ENCODE assay signal across 22 cellular contexts in the genomic region with DNA sequence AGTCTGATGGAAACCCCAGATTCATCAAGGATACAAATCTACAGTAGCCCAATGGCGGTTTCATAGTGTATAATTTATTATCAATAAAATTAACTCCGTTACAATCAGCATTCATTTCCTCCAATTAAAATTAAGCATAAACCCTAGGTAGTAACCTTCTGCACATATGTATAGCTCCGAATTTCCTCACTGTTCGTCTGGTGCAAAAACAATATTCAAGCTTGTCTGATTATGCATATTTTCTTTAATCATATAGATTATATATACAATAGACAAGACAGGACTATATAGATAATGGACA. TPM values are rescaled to one million over a fixed set of nuclear protein-coding genes. Genes with fewer than 3 reads are reported as not detected.
DNase-seq lines count a peak whose midpoint lies in the region; TF ChIP-seq lines count a peak whose summit lies in the region.
"Had no signal": no experiment of that assay in that cellular context is flagged by ENCODE, and none has a peak within 500 bp of the region (broad histone marks: within the 10 kb centered on the region; RNA-seq: fewer than 3 reads in every experiment).

No MANE protein-coding gene starts in this region.

- H3K9me3 ChIP-seq in endodermal cell (ENCODE audit: control insufficient read depth, low read length) (peaks cover 19% of the 10 kb centered on the region), spleen (peaks cover 0 to 15% (median 0%) of the 10 kb centered on the region in 8 donors)
- H3K9me3 ChIP-seq: A549, esophagus muscularis mucosa, heart right ventricle, pancreas had no signal

- H3K27ac ChIP-seq in endodermal cell (ENCODE audit: low read depth, low read length), result peak overlapping the region; percentile 38
- no peak overlapping the region for H3K27ac ChIP-seq in spleen
- H3K27ac ChIP-seq: A549, esophagus muscularis mucosa, heart right ventricle, pancreas had no signal

- H3K9ac ChIP-seq in endodermal cell (ENCODE audit: extremely low read depth, low read length, poor library complexity, severe bottlenecking), result no peak overlapping the region

- peaks cover 100% of the 10 kb centered on the region for H3K27me3 ChIP-seq in endodermal cell (ENCODE audit: control insufficient read depth, insufficient read depth, low read length, poor library complexity, severe bottlenecking)
- peaks cover 18 to 100% (median 93%) of the 10 kb centered on the region in 7 donors for H3K27me3 ChIP-seq in spleen (replicated peaks in 1 of 7)

- H3K27me3 Mint-ChIP-seq in endodermal cell (ENCODE audit: insufficient read depth), result peaks cover 99% of the 10 kb centered on the region
- H3K27me3 Mint-ChIP-seq in nephron (ENCODE audit: low read depth), result no peaks in the 10 kb centered on the region
- H3K27me3 Mint-ChIP-seq in CD14-positive monocyte (ENCODE audit: low read depth in 3 of 3), result peaks cover 84 to 93% (median 86%) of the 10 kb centered on the region in 3 donors

- peaks cover 22% of the 10 kb centered on the region for H3K9me3 Mint-ChIP-seq in endodermal cell
- no peaks in the 10 kb centered on the region for H3K9me3 Mint-ChIP-seq in nephron
- H3K9me3 Mint-ChIP-seq in CD14-positive monocyte, result peaks cover 3 to 49% (median 35%) of the 10 kb centered on the region in 7 donors
- H3K9me3 Mint-ChIP-seq: stimulated activated naive CD8-positive, alpha-beta T cell treated with anti-CD3 and anti-CD28 coated beads, Interleukin-15, Interleukin-2, amounts not matched to agents 100 ng/mL and 50 ng/mL, for 24 hours had no signal

- H3K4me3 Mint-ChIP-seq in endodermal cell (no peak overlapping the region), nephron (peak overlapping the region; percentile 92 to 95 (median 93)), CD14-positive monocyte (peak overlapping the region in 1 of 2 donors; percentile 92)
- H3K4me3 Mint-ChIP-seq: activated CD4-positive, alpha-beta T cell treated with anti-CD3 and anti-CD28 coated beads for 36 hours; stimulated activated naive CD8-positive, alpha-beta T cell treated with anti-CD3 and anti-CD28 coated beads, Interleukin-15, Interleukin-2, amounts not matched to agents 100 ng/mL and 50 ng/mL, for 24 hours had no signal

- TF ChIP-seq POLR2A in spleen (IDR thresholded peaks at IDR 0.05), result no peak

- H3K36me3 Mint-ChIP-seq in endodermal cell (ENCODE audit: low read depth), result peaks cover 2% of the 10 kb centered on the region
- H3K36me3 Mint-ChIP-seq in nephron (ENCODE audit: low read depth), result peaks cover 45% of the 10 kb centered on the region
- peaks cover 15 to 38% of the 10 kb centered on the region in 2 donors for H3K36me3 Mint-ChIP-seq in CD14-positive monocyte

- CTCF ChIA-PET in AG04449 (lab: Yijun Ruan, JAX), result interaction anchor here (1.2 to 6.8 kb wide), 18 partner anchors 9 to 1268 kb away, joined by 3 to 117 read pairs (median 18); a partner anchor contains a TSS

- DNase-seq in AG04449 (ENCODE audit: low read depth, low spot score), result no peak
- DNase-seq in HFF-Myc (ENCODE audit: extremely low read depth, low read depth), result no peak
- no peak for DNase-seq in endodermal cell
- no peak for DNase-seq in CD14-positive monocyte (ENCODE audit: low spot score)
- DNase-seq in spleen, result no peak
- no peak for DNase-seq in activated CD4-positive, alpha-beta T cell treated with anti-CD3 and anti-CD28 coated beads for 1 hour
- DNase-seq in GM10266 (ENCODE audit: extremely low spot score), result no peak
- DNase-seq: activated CD4-positive, alpha-beta T cell treated with anti-CD3 and anti-CD28 coated beads for 36 hours; dermis blood vessel endothelial cell; GOT3; heart right ventricle; midbrain; MM.1S; NCI-H187 treated with DMSO at 0.1 percent for 48 hours; NCI-H446 treated with DMSO at 0.1 percent for 48 hours; stimulated activated CD4-positive, alpha-beta T cell treated with anti-CD3 and anti-CD28 coated beads, Interleukin-15, amount 100 ng/mL, for 24 hours; T-helper 9 cell had no signal

- H3K4me1 ChIP-seq in endodermal cell (ENCODE audit: control insufficient read depth, insufficient read depth, low read length) (no peaks in the 10 kb centered on the region), spleen (peaks cover 20 to 96% (median 64%) of the 10 kb centered on the region in 6 donors)

- TF ChIP-seq CTCF in AG04449 (IDR thresholded peaks at IDR 0.05; ENCODE audit: insufficient read depth, low read length, missing control alignments) (no peak), HFF-Myc (IDR thresholded peaks at IDR 0.05; ENCODE audit: low read depth, low read length, missing control alignments) (no peak), endodermal cell (conservative IDR thresholded peaks at IDR 0.05) (no peak), nephron (IDR thresholded peaks at IDR 0.05; ENCODE audit: unreplicated experiment in 3 of 3) (no peak), CD14-positive monocyte (IDR thresholded peaks at IDR 0.05) (no peak), spleen (IDR thresholded peaks at IDR 0.05 in 8 of 11, conservative IDR thresholded peaks at IDR 0.05 in 3 of 11) (no peak), GM10266 (IDR thresholded peaks at IDR 0.05; ENCODE audit: control insufficient read depth, insufficient read depth, low read depth, missing control alignments) (no peak)

- intact Hi-C loops in CD14-positive monocyte (cut with micrococcal nuclease), result loop anchor here (5.0 to 10.0 kb wide), 4 partner anchors 308 to 795 kb away; no protein-coding TSS in a partner anchor
- intact Hi-C loops in spleen (cut with DNase I; ENCODE audit: low total_unique reads), result loop anchor here (5.0 to 10.0 kb wide), 3 partner anchors 480 to 1298 kb away; no protein-coding TSS in a partner anchor

- no peaks in the 10 kb centered on the region for H3K4me1 Mint-ChIP-seq in endodermal cell
- H3K4me1 Mint-ChIP-seq in nephron, result peaks cover 29% of the 10 kb centered on the region
- H3K4me1 Mint-ChIP-seq in CD14-positive monocyte, result peaks cover 69% of the 10 kb centered on the region

- H3K36me3 ChIP-seq in endodermal cell (ENCODE audit: control insufficient read depth, insufficient read depth, low read length) (no peaks in the 10 kb centered on the region), spleen (no peaks in the 10 kb centered on the region)
- H3K36me3 ChIP-seq: esophagus muscularis mucosa, pancreas had no signal

- peak overlapping the region; percentile 75 for H3K4me3 ChIP-seq in AG04449 (ENCODE audit: low read depth, low read length)
- peak overlapping the region; percentile 83 for H3K4me3 ChIP-seq in HFF-Myc (replicated peaks; ENCODE audit: low read depth, low read length)
- H3K4me3 ChIP-seq in endodermal cell (ENCODE audit: low read length), result no peak overlapping the region
- no peak overlapping the region for H3K4me3 ChIP-seq in spleen
- H3K4me3 ChIP-seq: A549, esophagus muscularis mucosa, heart right ventricle, pancreas had no signal

- POLR2A ChIA-PET in AG04449 (lab: Yijun Ruan, JAX), result interaction anchor here (0.8 to 3.5 kb wide), 5 partner anchors 10 to 1306 kb away, joined by 3 to 33 read pairs (median 5); a partner anchor contains a TSS

- H3K27ac Mint-ChIP-seq in endodermal cell, result no peak overlapping the region
- H3K27ac Mint-ChIP-seq in nephron, result peak overlapping the region; percentile 99 to 100 (median 99)
- H3K27ac Mint-ChIP-seq in CD14-positive monocyte, result no peak overlapping the region
- H3K27ac Mint-ChIP-seq: activated CD4-positive, alpha-beta T cell treated with anti-CD3 and anti-CD28 coated beads for 36 hours; stimulated activated naive CD8-positive, alpha-beta T cell treated with anti-CD3 and anti-CD28 coated beads, Interleukin-15, Interleukin-2, amounts not matched to agents 100 ng/mL and 50 ng/mL, for 24 hours had no signal

- WGBS in endodermal cell (ENCODE audit: insufficient coverage in 1 of 2, insufficient read length in 1 of 2), 2 experiments, result 62% methylated on average over 4 of the region's 4 CpGs; no CpG with 5 or more reads in 1 of the 2 experiments
- WGBS in spleen, 5 donors, result 49 to 65% (median 56%) methylated on average over 4 of the region's 4 CpGs

RNA-seq across cellular contexts. Expression of a gene that starts 2.8 kb away (rescaled TPM):
- total RNA-seq in endodermal cell (not detected), spleen (1 to 10 TPM in 5 of 7 donors, under 1 TPM in 2; 0.51 to 3.0 (median 1.2) TPM)
- polyA plus RNA-seq in endodermal cell (2013, experiment 1 of 2), result 23.9 TPM
- polyA plus RNA-seq in endodermal cell (2013, experiment 2 of 2), result 14.3 TPM
- polyA plus RNA-seq in CD14-positive monocyte (1 to 10 TPM in 1 of 2 donors, under 1 TPM in 1; 0.55 to 1.9 TPM), spleen (under 1 TPM; 0.46 to 0.54 (median 0.48) TPM)
- total RNA-seq: activated CD4-positive, alpha-beta T cell treated with anti-CD3 and anti-CD28 coated beads for 36 hours; heart right ventricle had no signal
- polyA plus RNA-seq: heart right ventricle had no signal

RNA-seq across cellular contexts. Expression of a gene that starts 6.0 kb away (rescaled TPM):
- not detected for total RNA-seq in endodermal cell
- polyA plus RNA-seq in endodermal cell (2013, experiment 1 of 2), result 7.1 TPM
- polyA plus RNA-seq in endodermal cell (2013, experiment 2 of 2), result 2.9 TPM
- polyA plus RNA-seq in CD14-positive monocyte, result not detected
- 1 to 10 TPM; 1.0 to 8.0 (median 2.6) TPM for total RNA-seq in spleen
- polyA plus RNA-seq in spleen, result 1 to 10 TPM in 1 of 3 donors, under 1 TPM in 2; 0.55 to 1.4 (median 0.80) TPM
- total RNA-seq: activated CD4-positive, alpha-beta T cell treated with anti-CD3 and anti-CD28 coated beads for 36 hours; heart right ventricle had no signal

RNA-seq across cellular contexts. Expression of a gene that starts 10.1 kb away (rescaled TPM):
- total RNA-seq in endodermal cell (not detected), spleen (1 to 10 TPM in 5 of 7 donors, under 1 TPM in 2; 0.51 to 6.1 (median 2.2) TPM)
- 19.4 TPM for polyA plus RNA-seq in endodermal cell (2013, experiment 1 of 2)
- 15.9 TPM for polyA plus RNA-seq in endodermal cell (2013, experiment 2 of 2)
- polyA plus RNA-seq in CD14-positive monocyte (not detected), spleen (1 to 10 TPM in 1 of 3 donors, under 1 TPM in 2; 0.57 to 1.4 (median 0.62) TPM)
- total RNA-seq: activated CD4-positive, alpha-beta T cell treated with anti-CD3 and anti-CD28 coated beads for 36 hours had no signal

RNA-seq across cellular contexts. Expression of a gene that starts 11.6 kb away (rescaled TPM):
- total RNA-seq in endodermal cell (not detected), spleen (under 1 TPM in 3 of 7 donors, not detected in 4; 0.13 to 0.72 (median 0.56) TPM)
- polyA plus RNA-seq in endodermal cell (2013, experiment 1 of 2), result 12.7 TPM
- 8.0 TPM for polyA plus RNA-seq in endodermal cell (2013, experiment 2 of 2)
- polyA plus RNA-seq in CD14-positive monocyte (1 to 10 TPM in 1 of 2 donors, under 1 TPM in 1; 0.33 to 3.2 TPM), spleen (under 1 TPM; 0.05 to 0.22 (median 0.19) TPM)
- total RNA-seq: activated CD4-positive, alpha-beta T cell treated with anti-CD3 and anti-CD28 coated beads for 36 hours; esophagus muscularis mucosa had no signal
- polyA plus RNA-seq: pancreas had no signal

RNA-seq across cellular contexts. Expression of a gene that starts 14.9 kb away (rescaled TPM):
- total RNA-seq in endodermal cell, result not detected
- 8.6 TPM for polyA plus RNA-seq in endodermal cell (2013, experiment 1 of 2)
- 5.5 TPM for polyA plus RNA-seq in endodermal cell (2013, experiment 2 of 2)
- not detected for polyA plus RNA-seq in CD14-positive monocyte
- 1 to 10 TPM in 5 of 7 donors, under 1 TPM in 2; 0.38 to 2.0 (median 1.4) TPM for total RNA-seq in spleen
- under 1 TPM in 1 of 3 donors, not detected in 2; 0.26 TPM for polyA plus RNA-seq in spleen
- total RNA-seq: activated CD4-positive, alpha-beta T cell treated with anti-CD3 and anti-CD28 coated beads for 36 hours; heart right ventricle had no signal
- polyA plus RNA-seq: heart right ventricle had no signal

Comparison
In these comparisons a context has a peak if more than half of its experiments do, and no peak if none do; other contexts are left out.
1. H3K4me3 ChIP-seq: peak in AG04449 (single experiment) and HFF-Myc (single experiment); none in endodermal cell (single experiment) and spleen (0 of 8).
2. H3K27ac Mint-ChIP-seq: peak in nephron (3 of 3); none in endodermal cell (single experiment) and CD14-positive monocyte (0 of 7).